ENCODE assay signal across 23 cellular contexts in the genomic region with DNA sequence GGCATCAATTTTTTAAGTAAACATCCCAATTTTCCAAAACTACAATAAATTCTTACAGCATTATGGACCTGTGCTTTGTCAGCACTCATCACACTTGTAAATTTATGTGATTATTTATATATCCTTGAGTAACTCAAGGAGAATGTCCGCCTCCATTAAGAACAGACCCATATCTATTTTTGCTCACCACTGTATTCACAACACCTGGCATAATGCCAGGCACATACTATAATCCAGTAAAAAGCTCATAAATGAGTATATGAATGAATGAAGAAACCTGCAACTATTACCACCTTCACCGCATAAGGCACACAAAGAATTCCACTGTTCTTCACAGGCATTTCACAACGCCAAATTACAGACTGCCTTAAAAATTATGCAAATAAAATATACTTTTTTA. TPM values are rescaled to one million over a fixed set of nuclear protein-coding genes. Genes with fewer than 3 reads are reported as not detected.
A peak's percentile ranks its signal among the peaks of the same experiment; 100 is the strongest.
DNase-seq lines count a peak whose midpoint lies in the region; ATAC-seq, FAIRE-seq and TF ChIP-seq lines count a peak whose summit lies in the region.
"Had no signal": no experiment of that assay in that cellular context is flagged by ENCODE, and none has a peak within 500 bp of the region (broad histone marks: within the 10 kb centered on the region; RNA-seq: fewer than 3 reads in every experiment).

No MANE protein-coding gene starts in this region.

- DNase-seq in HepG2 (ENCODE audit: low spot score) (no peak), right lobe of liver (no peak), astrocyte (ENCODE audit: low read depth) (peak; percentile 37), foreskin fibroblast (peak; percentile 12 to 45)
- DNase-seq in stimulated activated CD4-positive, alpha-beta T cell treated with anti-CD3 and anti-CD28 coated beads, Interleukin-1b, Interleukin-23, amount 100 ng/mL, for 48 hours, result no peak
- DNase-seq: activated CD4-positive, alpha-beta T cell treated with anti-CD3 and anti-CD28 coated beads for 1 hour; activated CD8-positive, alpha-beta memory T cell treated with anti-CD3 and anti-CD28 coated beads, Interleukin-2, amount 10 ng/mL, durations not matched to agents 7 days and 5 days; activated gamma-delta T cell treated with Interleukin-2 at 50 U/mL for 16 hours; body of pancreas; CD8-positive, alpha-beta memory T cell; DMS79 treated with DMSO at 0.1 percent for 48 hours; H7; kidney; mesendoderm; NCI-H510A treated with DMSO at 0.1 percent for 48 hours had no signal

- POLR2A ChIA-PET in HepG2 (lab: Yijun Ruan, JAX), result no interaction called here

- TF ChIP-seq EP300 in HepG2 (IDR thresholded peaks at IDR 0.05; ENCODE audit: low read depth in 2 of 2, low read length in 2 of 2) (no peak), HepG2 (CRISPR knock-in tag; IDR thresholded peaks at IDR 0.05; ENCODE audit: borderline replicate concordance) (no peak)

- H4K20me1 ChIP-seq in HepG2 (ENCODE audit: insufficient read depth, low read length) (no peaks in the 10 kb centered on the region), astrocyte (ENCODE audit: insufficient read depth, low read length) (peaks cover 6% of the 10 kb centered on the region)

- TF ChIP-seq CTCF in HepG2 (CRISPR knock-in tag; IDR thresholded peaks at IDR 0.05), result no peak
- TF ChIP-seq CTCF in right lobe of liver (IDR thresholded peaks at IDR 0.05), result no peak
- no peak for TF ChIP-seq CTCF in astrocyte (IDR thresholded peaks at IDR 0.05; ENCODE audit: insufficient read depth, low read depth, low read length)
- no peak for TF ChIP-seq CTCF in foreskin fibroblast (IDR thresholded peaks at IDR 0.05; ENCODE audit: low read depth, low read length)

- H2AFZ ChIP-seq in HepG2 (ENCODE audit: low read length) (no peak overlapping the region), astrocyte (ENCODE audit: low read depth, low read length) (no peak overlapping the region)
- H2AFZ ChIP-seq: hepatocyte had no signal

- H3K9me3 ChIP-seq in HepG2 (ENCODE audit: low read length) (no peaks in the 10 kb centered on the region), right lobe of liver (no peaks in the 10 kb centered on the region), astrocyte (ENCODE audit: insufficient read depth, low read depth, low read length) (no peaks in the 10 kb centered on the region)
- H3K9me3 ChIP-seq: body of pancreas had no signal

- no TSS peak for BruUV-seq in HepG2 (replicated peaks; lab: Mats Ljungman, UMichigan)

- CTCF ChIA-PET in HepG2 (lab: Yijun Ruan, JAX; ENCODE audit: low intra/inter-chr PET ratio, low total read pairs), result no interaction called here

- in situ Hi-C loops in HepG2 (cut with HindIII; ENCODE audit: extremely low pct_ligation_motif_present, low pct_unique_long_range_greater_than_20kb), result no loop called here

- H3K4me2 ChIP-seq in HepG2 (ENCODE audit: low read depth, low read length) (no peak overlapping the region), astrocyte (ENCODE audit: low read length) (no peak overlapping the region)
- H3K4me2 ChIP-seq: hepatocyte had no signal

- no peaks in the 10 kb centered on the region for H3K9me3 Mint-ChIP-seq in astrocyte (ENCODE audit: unreplicated experiment)
- H3K9me3 Mint-ChIP-seq: CD8-positive, alpha-beta memory T cell; dendritic cell treated with granulocyte-macrophage colony-stimulating factor and Interleukin-4, amounts not matched to agents 40 ng/mL and 50 ng/mL, for 4 days; stimulated activated naive CD8-positive, alpha-beta T cell treated with anti-CD3 and anti-CD28 coated beads, Interleukin-15, Interleukin-2, amounts not matched to agents 100 ng/mL and 50 ng/mL, for 24 hours had no signal

- 99% methylated on average over 3 of the region's 3 CpGs for WGBS in HepG2 (ENCODE audit: low lambda C conversion rate)
- WGBS in right lobe of liver (ENCODE audit: insufficient coverage, low coverage, low lambda C conversion rate, missing lambda C conversion rate), result 100% methylated on average over 3 of the region's 3 CpGs

- no peaks in the 10 kb centered on the region for H3K27me3 Mint-ChIP-seq in astrocyte (ENCODE audit: low read depth, unreplicated experiment)
- H3K27me3 Mint-ChIP-seq: activated CD8-positive, alpha-beta memory T cell treated with anti-CD3 and anti-CD28 coated beads, Interleukin-2, amount 10 ng/mL, durations not matched to agents 7 days and 5 days; dendritic cell treated with granulocyte-macrophage colony-stimulating factor and Interleukin-4, amounts not matched to agents 40 ng/mL and 50 ng/mL, for 4 days; stimulated activated naive CD8-positive, alpha-beta T cell treated with anti-CD3 and anti-CD28 coated beads, Interleukin-15, Interleukin-2, amounts not matched to agents 100 ng/mL and 50 ng/mL, for 24 hours had no signal

- no peak overlapping the region for H3K4me3 Mint-ChIP-seq in astrocyte (ENCODE audit: unreplicated experiment)
- H3K4me3 Mint-ChIP-seq: activated CD8-positive, alpha-beta memory T cell treated with anti-CD3 and anti-CD28 coated beads, Interleukin-2, amount 10 ng/mL, durations not matched to agents 7 days and 5 days; CD8-positive, alpha-beta memory T cell; dendritic cell treated with granulocyte-macrophage colony-stimulating factor and Interleukin-4, amounts not matched to agents 40 ng/mL and 50 ng/mL, for 4 days; stimulated activated naive CD8-positive, alpha-beta T cell treated with anti-CD3 and anti-CD28 coated beads, Interleukin-15, Interleukin-2, amounts not matched to agents 100 ng/mL and 50 ng/mL, for 24 hours had no signal

- no peak for TF ChIP-seq RAD21 in HepG2 (CRISPR knock-in tag; IDR thresholded peaks at IDR 0.05)

- intact Hi-C loops in HepG2 (cut with micrococcal nuclease; ENCODE audit: unreplicated experiment), result no loop called here
- intact Hi-C loops in right lobe of liver (cut with DNase I), result no loop called here

- ATAC-seq in HepG2, result no peak
- ATAC-seq in right lobe of liver, result no peak
- ATAC-seq in HG02938 (IDR thresholded peaks at IDR 0.05; ENCODE audit: unreplicated experiment), result no peak
- no peak for ATAC-seq in GM18873 (IDR thresholded peaks at IDR 0.05; ENCODE audit: low FRiP score, unreplicated experiment)
- ATAC-seq in HG03460 (IDR thresholded peaks at IDR 0.05; ENCODE audit: unreplicated experiment), result no peak
- ATAC-seq: activated CD8-positive, alpha-beta memory T cell treated with anti-CD3 and anti-CD28 coated beads, Interleukin-2, amount 10 ng/mL, durations not matched to agents 7 days and 5 days; body of pancreas; Panc1 had no signal

- H3K4me1 ChIP-seq in HepG2 (ENCODE audit: insufficient read depth, low read length) (peaks cover 18% of the 10 kb centered on the region), right lobe of liver (peaks cover 0 to 8% (median 0%) of the 10 kb centered on the region in 4 donors), astrocyte (ENCODE audit: insufficient read depth, low read length) (no peaks in the 10 kb centered on the region)

- no peaks in the 10 kb centered on the region for H3K36me3 Mint-ChIP-seq in astrocyte (ENCODE audit: low read depth, unreplicated experiment)

- TF ChIP-seq POLR2A in HepG2 (IDR thresholded peaks at IDR 0.05; ENCODE audit: insufficient read depth in 1 of 2, low read depth in 2 of 2, low read length in 2 of 2) (no peak), right lobe of liver (IDR thresholded peaks at IDR 0.05) (no peak)

- H3K4me3 ChIP-seq in HepG2 (replicated peaks in 1 of 3; ENCODE audit: insufficient read depth in 1 of 3, low read depth in 2 of 3, low read length in 3 of 3) (no peak overlapping the region), right lobe of liver (no peak overlapping the region), astrocyte (ENCODE audit: insufficient read depth, low read depth, low read length) (no peak overlapping the region), foreskin fibroblast (ENCODE audit: low read depth in 1 of 2, low read length in 2 of 2) (no peak overlapping the region)
- H3K4me3 ChIP-seq: body of pancreas, hepatocyte, SK-N-MC had no signal

- H3K9ac ChIP-seq in HepG2 (ENCODE audit: insufficient read depth, low read depth, low read length), result no peak overlapping the region
- H3K9ac ChIP-seq in astrocyte (ENCODE audit: low read length), result no peak overlapping the region

- no peak for FAIRE-seq in HepG2 (lab: Jason Lieb, UNC)
- FAIRE-seq in astrocyte (lab: Jason Lieb, UNC), result no peak
- FAIRE-seq: kidney had no signal

- no peak overlapping the region for H3K27ac ChIP-seq in HepG2 (ENCODE audit: extremely low read length, insufficient read depth, low read length)
- H3K27ac ChIP-seq in right lobe of liver, result no peak overlapping the region
- no peak overlapping the region for H3K27ac ChIP-seq in astrocyte (ENCODE audit: low read depth, low read length)
- H3K27ac ChIP-seq: body of pancreas, hepatocyte, SK-N-MC had no signal

- no peaks in the 10 kb centered on the region for H3K27me3 ChIP-seq in HepG2 (ENCODE audit: control insufficient read depth in 1 of 2, insufficient read depth in 2 of 2, low read length in 2 of 2)
- no peaks in the 10 kb centered on the region for H3K27me3 ChIP-seq in right lobe of liver
- no peaks in the 10 kb centered on the region for H3K27me3 ChIP-seq in astrocyte (ENCODE audit: insufficient read depth, low read length)
- H3K27me3 ChIP-seq: body of pancreas, hepatocyte had no signal

- no peak overlapping the region for H3K27ac Mint-ChIP-seq in astrocyte (ENCODE audit: unreplicated experiment)
- H3K27ac Mint-ChIP-seq: activated CD8-positive, alpha-beta memory T cell treated with anti-CD3 and anti-CD28 coated beads, Interleukin-2, amount 10 ng/mL, durations not matched to agents 7 days and 5 days; dendritic cell treated with granulocyte-macrophage colony-stimulating factor and Interleukin-4, amounts not matched to agents 40 ng/mL and 50 ng/mL, for 4 days; stimulated activated naive CD8-positive, alpha-beta T cell treated with anti-CD3 and anti-CD28 coated beads, Interleukin-15, Interleukin-2, amounts not matched to agents 100 ng/mL and 50 ng/mL, for 24 hours had no signal

- peaks cover 0 to 9% of the 10 kb centered on the region in 2 experiments; a peak in 1 of 5 replicates for H3K36me3 ChIP-seq in HepG2 (replicated peaks in 1 of 2; ENCODE audit: control insufficient read depth in 1 of 2, insufficient read depth in 2 of 2, low read length in 2 of 2)
- peaks cover 0 to 2% (median 0%) of the 10 kb centered on the region in 4 donors for H3K36me3 ChIP-seq in right lobe of liver
- H3K36me3 ChIP-seq in astrocyte (ENCODE audit: insufficient read depth, low read length), result no peaks in the 10 kb centered on the region

- H3K4me1 Mint-ChIP-seq in astrocyte (ENCODE audit: low read depth, unreplicated experiment), result peaks cover 11% of the 10 kb centered on the region

- H3K79me2 ChIP-seq in HepG2 (ENCODE audit: insufficient read depth, low read length) (no peaks in the 10 kb centered on the region), astrocyte (ENCODE audit: insufficient read depth, low read length) (no peaks in the 10 kb centered on the region)
- H3K79me2 ChIP-seq: hepatocyte had no signal

RNA-seq across cellular contexts. Expression of gene MINDY3, which starts 46.9 kb away (rescaled TPM):
- total RNA-seq in HepG2 (2016; rRNA removed; fragmentation: Illumina TruSeq; extraction: Trizol) (17.5 and 17.8 TPM in 2 replicates), right lobe of liver (10 to 100 TPM; 11.6 to 15.5 (median 12.4) TPM), astrocyte (28.4 and 29.6 TPM in 2 replicates)
- 26.9 and 29.3 TPM in 2 replicates for total RNA-seq in HepG2 (2016; cell fraction: cytosol; rRNA removed; fragmentation: Illumina TruSeq; extraction: Trizol; ENCODE audit: low read depth)
- 17.5 and 18.9 TPM in 2 replicates for total RNA-seq in HepG2 (2016; cell fraction: insoluble cytoplasmic fraction; rRNA removed; fragmentation: Illumina TruSeq; extraction: Trizol)
- total RNA-seq in HepG2 (2016; cell fraction: membrane; rRNA removed; fragmentation: Illumina TruSeq; extraction: Trizol), result 12.0 and 14.7 TPM in 2 replicates
- total RNA-seq in HepG2 (2016; cell fraction: nucleus; rRNA removed; fragmentation: Illumina TruSeq; extraction: Trizol), result 27.4 and 28.9 TPM in 2 replicates
- polyA plus RNA-seq in HepG2 (2011; rRNA removed), result 6.4 and 6.7 TPM in 2 replicates
- 1.8 and 3.3 TPM in 2 replicates for polyA plus RNA-seq in HepG2 (2011; cell fraction: cytosol; rRNA removed)
- 10.4 and 15.7 TPM in 2 replicates for polyA plus RNA-seq in HepG2 (2011; cell fraction: nucleus; rRNA removed)
- 9.1 and 11.6 TPM in 2 replicates for polyA plus RNA-seq in HepG2 (2012)
- 1.3 and 1.8 TPM in 2 replicates for polyA plus RNA-seq in HepG2 (2016; cell fraction: cytosol; fragmentation: Illumina TruSeq; extraction: Trizol; ENCODE audit: low read depth)
- 17.2 and 17.3 TPM in 2 replicates for polyA plus RNA-seq in HepG2 (2016; cell fraction: insoluble cytoplasmic fraction; fragmentation: Illumina TruSeq; extraction: Trizol; ENCODE audit: low read depth)
- polyA plus RNA-seq in HepG2 (2016; cell fraction: membrane; fragmentation: Illumina TruSeq; extraction: Trizol; ENCODE audit: low read depth), result 3.7 and 5.7 TPM in 2 replicates
- polyA plus RNA-seq in HepG2 (2016; cell fraction: nucleus; fragmentation: Illumina TruSeq; extraction: Trizol; ENCODE audit: insufficient read depth, low read depth), result 35.3 and 42.3 TPM in 2 replicates
- polyA minus RNA-seq in HepG2 (2011; rRNA and poly(A)+ RNA removed; ENCODE audit: low replicate concordance), result 2.8 and 4.2 TPM in 2 replicates
- 7.1 TPM in 2 replicates for polyA minus RNA-seq in HepG2 (2011; cell fraction: cytosol; rRNA and poly(A)+ RNA removed)
- polyA minus RNA-seq in HepG2 (2011; cell fraction: nucleus; rRNA and poly(A)+ RNA removed), result 37.1 and 41.8 TPM in 2 replicates

Comparison
In these comparisons a context has a peak if more than half of its experiments do, and no peak if none do; other contexts are left out.
1. DNase-seq: peak in astrocyte (single experiment) and foreskin fibroblast (2 of 2); none in HepG2 (single experiment), right lobe of liver (0 of 3) and stimulated activated CD4-positive, alpha-beta T cell treated with anti-CD3 and anti-CD28 coated beads, Interleukin-1b, Interleukin-23, amount 100 ng/mL, for 48 hours (single experiment).